ENCODE assay signal across 1 cellular context in the genomic region with DNA sequence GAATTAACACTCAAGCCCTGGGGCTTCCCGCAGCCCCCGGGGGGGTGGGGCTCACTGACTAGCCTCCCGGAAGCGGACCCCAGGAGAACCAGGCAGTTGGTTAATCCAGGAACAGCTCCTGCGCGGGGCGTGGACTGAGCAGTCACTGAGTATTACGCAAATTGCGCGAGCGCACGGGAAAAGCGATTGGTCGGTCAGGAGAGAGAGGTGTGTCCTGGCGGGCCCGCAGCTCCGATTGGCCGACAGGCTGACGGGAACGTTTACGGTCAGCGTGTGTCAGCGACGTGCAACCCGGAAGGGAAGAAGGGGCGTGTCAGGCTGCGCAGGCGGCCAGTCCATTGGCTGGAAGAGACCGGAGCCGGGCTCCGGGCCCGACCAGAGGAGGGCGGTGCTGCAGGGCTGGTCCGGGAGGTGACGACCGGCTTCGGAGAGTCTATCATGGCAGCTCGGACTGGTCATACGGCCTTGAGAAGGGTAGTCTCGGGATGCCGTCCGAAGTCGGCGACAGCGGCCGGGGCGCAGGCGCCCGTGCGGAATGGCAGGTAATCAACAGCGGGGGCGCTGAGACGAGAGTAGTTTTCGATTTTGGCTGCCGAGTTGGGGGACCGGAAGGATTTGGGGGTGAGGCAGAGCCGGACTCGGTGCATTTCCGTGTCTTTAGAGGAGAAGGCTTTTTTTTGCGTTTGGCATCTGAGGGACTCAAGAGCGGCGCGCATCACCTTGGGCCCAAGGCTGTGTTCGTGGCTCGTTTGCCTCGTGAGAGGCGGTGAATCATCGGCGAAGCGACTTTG.
TF ChIP-seq lines count a peak whose summit lies in the region.

A gene (plus strand): TSS at position 430 of the 791 bp plus-strand sequence. CDS start 9 bp downstream, at position 439.

TF ChIP-seq in K562, 482 proteins besides CTCF, POLR2A, EP300 and RAD21 (continued from another document and continues in another):
- TF ChIP-seq, protein P1, sequence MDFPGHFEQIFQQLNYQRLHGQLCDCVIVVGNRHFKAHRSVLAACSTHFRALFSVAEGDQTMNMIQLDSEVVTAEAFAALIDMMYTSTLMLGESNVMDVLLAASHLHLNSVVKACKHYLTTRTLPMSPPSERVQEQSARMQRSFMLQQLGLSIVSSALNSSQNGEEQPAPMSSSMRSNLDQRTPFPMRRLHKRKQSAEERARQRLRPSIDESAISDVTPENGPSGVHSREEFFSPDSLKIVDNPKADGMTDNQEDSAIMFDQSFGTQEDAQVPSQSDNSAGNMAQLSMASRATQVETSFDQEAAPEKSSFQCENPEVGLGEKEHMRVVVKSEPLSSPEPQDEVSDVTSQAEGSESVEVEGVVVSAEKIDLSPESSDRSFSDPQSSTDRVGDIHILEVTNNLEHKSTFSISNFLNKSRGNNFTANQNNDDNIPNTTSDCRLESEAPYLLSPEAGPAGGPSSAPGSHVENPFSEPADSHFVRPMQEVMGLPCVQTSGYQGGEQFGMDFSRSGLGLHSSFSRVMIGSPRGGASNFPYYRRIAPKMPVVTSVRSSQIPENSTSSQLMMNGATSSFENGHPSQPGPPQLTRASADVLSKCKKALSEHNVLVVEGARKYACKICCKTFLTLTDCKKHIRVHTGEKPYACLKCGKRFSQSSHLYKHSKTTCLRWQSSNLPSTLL (IDR thresholded peaks at IDR 0.05) = peak; percentile 79
- TF ChIP-seq EHMT2 (IDR thresholded peaks at IDR 0.05) = no peak
- TF ChIP-seq ZBTB7A (IDR thresholded peaks at IDR 0.05; ENCODE audit: borderline replicate concordance, control insufficient read depth, low read depth, low read length) = peak; percentile 92; the same call in 1 of the 2 replicates
- TF ChIP-seq, protein P2, sequence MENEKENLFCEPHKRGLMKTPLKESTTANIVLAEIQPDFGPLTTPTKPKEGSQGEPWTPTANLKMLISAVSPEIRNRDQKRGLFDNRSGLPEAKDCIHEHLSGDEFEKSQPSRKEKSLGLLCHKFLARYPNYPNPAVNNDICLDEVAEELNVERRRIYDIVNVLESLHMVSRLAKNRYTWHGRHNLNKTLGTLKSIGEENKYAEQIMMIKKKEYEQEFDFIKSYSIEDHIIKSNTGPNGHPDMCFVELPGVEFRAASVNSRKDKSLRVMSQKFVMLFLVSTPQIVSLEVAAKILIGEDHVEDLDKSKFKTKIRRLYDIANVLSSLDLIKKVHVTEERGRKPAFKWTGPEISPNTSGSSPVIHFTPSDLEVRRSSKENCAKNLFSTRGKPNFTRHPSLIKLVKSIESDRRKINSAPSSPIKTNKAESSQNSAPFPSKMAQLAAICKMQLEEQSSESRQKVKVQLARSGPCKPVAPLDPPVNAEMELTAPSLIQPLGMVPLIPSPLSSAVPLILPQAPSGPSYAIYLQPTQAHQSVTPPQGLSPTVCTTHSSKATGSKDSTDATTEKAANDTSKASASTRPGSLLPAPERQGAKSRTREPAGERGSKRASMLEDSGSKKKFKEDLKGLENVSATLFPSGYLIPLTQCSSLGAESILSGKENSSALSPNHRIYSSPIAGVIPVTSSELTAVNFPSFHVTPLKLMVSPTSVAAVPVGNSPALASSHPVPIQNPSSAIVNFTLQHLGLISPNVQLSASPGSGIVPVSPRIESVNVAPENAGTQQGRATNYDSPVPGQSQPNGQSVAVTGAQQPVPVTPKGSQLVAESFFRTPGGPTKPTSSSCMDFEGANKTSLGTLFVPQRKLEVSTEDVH (IDR thresholded peaks at IDR 0.05; ENCODE audit: low read depth, partially characterized antibody) = peak; percentile 57
- TF ChIP-seq NFRKB (IDR thresholded peaks at IDR 0.05; ENCODE audit: low read depth) = peak; percentile 86
- no peak for TF ChIP-seq KDM1A (IDR thresholded peaks at IDR 0.05)
- TF ChIP-seq NCOA2 (IDR thresholded peaks at IDR 0.05; ENCODE audit: partially characterized antibody in 2 of 2) = no peak
- TF ChIP-seq ARID1B (IDR thresholded peaks at IDR 0.05) = peak; percentile 35; the same call in 1 of the 2 replicates
- TF ChIP-seq, protein P3, sequence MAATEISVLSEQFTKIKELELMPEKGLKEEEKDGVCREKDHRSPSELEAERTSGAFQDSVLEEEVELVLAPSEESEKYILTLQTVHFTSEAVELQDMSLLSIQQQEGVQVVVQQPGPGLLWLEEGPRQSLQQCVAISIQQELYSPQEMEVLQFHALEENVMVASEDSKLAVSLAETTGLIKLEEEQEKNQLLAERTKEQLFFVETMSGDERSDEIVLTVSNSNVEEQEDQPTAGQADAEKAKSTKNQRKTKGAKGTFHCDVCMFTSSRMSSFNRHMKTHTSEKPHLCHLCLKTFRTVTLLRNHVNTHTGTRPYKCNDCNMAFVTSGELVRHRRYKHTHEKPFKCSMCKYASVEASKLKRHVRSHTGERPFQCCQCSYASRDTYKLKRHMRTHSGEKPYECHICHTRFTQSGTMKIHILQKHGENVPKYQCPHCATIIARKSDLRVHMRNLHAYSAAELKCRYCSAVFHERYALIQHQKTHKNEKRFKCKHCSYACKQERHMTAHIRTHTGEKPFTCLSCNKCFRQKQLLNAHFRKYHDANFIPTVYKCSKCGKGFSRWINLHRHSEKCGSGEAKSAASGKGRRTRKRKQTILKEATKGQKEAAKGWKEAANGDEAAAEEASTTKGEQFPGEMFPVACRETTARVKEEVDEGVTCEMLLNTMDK (IDR thresholded peaks at IDR 0.05; ENCODE audit: borderline replicate concordance, insufficient read depth, low read depth, low read length, poor library complexity, severe bottlenecking) = peak; percentile 87
- TF ChIP-seq SETDB1 (IDR thresholded peaks at IDR 0.05; ENCODE audit: low read length) = no peak
- TF ChIP-seq, protein P4, sequence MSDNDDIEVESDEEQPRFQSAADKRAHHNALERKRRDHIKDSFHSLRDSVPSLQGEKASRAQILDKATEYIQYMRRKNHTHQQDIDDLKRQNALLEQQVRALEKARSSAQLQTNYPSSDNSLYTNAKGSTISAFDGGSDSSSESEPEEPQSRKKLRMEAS (CRISPR knock-in tag; IDR thresholded peaks at IDR 0.05) = peak; percentile 55; the same call in 1 of the 2 replicates
- TF ChIP-seq TEAD4 (IDR thresholded peaks at IDR 0.05; ENCODE audit: low read length) = 0 out of 2 replicates have a peak, but pooled peaks have one; percentile 8
- no peak for TF ChIP-seq TEAD4 (CRISPR knock-in tag; IDR thresholded peaks at IDR 0.05; ENCODE audit: borderline replicate concordance)
- TF ChIP-seq YBX1 (IDR thresholded peaks at IDR 0.05) = no peak
- peak; percentile 97 for TF ChIP-seq NRF1 (conservative IDR thresholded peaks at IDR 0.05 in 1 of 2, IDR thresholded peaks at IDR 0.05 in 1 of 2)
- peak; percentile 40; the same call in 1 of the 2 replicates for TF ChIP-seq RB1 (IDR thresholded peaks at IDR 0.05; ENCODE audit: low read depth)
- TF ChIP-seq, protein P5, sequence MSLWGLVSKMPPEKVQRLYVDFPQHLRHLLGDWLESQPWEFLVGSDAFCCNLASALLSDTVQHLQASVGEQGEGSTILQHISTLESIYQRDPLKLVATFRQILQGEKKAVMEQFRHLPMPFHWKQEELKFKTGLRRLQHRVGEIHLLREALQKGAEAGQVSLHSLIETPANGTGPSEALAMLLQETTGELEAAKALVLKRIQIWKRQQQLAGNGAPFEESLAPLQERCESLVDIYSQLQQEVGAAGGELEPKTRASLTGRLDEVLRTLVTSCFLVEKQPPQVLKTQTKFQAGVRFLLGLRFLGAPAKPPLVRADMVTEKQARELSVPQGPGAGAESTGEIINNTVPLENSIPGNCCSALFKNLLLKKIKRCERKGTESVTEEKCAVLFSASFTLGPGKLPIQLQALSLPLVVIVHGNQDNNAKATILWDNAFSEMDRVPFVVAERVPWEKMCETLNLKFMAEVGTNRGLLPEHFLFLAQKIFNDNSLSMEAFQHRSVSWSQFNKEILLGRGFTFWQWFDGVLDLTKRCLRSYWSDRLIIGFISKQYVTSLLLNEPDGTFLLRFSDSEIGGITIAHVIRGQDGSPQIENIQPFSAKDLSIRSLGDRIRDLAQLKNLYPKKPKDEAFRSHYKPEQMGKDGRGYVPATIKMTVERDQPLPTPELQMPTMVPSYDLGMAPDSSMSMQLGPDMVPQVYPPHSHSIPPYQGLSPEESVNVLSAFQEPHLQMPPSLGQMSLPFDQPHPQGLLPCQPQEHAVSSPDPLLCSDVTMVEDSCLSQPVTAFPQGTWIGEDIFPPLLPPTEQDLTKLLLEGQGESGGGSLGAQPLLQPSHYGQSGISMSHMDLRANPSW (CRISPR knock-in tag; IDR thresholded peaks at IDR 0.05) = 0 out of 2 replicates have a peak, but pooled peaks have one; percentile 61
- TF ChIP-seq ZNF263 (CRISPR knock-in tag; IDR thresholded peaks at IDR 0.05; ENCODE audit: borderline replicate concordance) = no peak; the same call in 1 of the 2 replicates
- no peak for TF ChIP-seq ZNF175 (CRISPR knock-in tag; IDR thresholded peaks at IDR 0.05; ENCODE audit: low read depth)
- TF ChIP-seq, protein P6, sequence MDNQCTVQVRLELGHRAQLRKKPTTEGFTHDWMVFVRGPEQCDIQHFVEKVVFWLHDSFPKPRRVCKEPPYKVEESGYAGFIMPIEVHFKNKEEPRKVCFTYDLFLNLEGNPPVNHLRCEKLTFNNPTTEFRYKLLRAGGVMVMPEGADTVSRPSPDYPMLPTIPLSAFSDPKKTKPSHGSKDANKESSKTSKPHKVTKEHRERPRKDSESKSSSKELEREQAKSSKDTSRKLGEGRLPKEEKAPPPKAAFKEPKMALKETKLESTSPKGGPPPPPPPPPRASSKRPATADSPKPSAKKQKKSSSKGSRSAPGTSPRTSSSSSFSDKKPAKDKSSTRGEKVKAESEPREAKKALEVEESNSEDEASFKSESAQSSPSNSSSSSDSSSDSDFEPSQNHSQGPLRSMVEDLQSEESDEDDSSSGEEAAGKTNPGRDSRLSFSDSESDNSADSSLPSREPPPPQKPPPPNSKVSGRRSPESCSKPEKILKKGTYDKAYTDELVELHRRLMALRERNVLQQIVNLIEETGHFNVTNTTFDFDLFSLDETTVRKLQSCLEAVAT (IDR thresholded peaks at IDR 0.05) = peak; percentile 52 to 70; a peak in 2 of 4 replicates
- no peak for TF ChIP-seq JUNB (CRISPR knock-in tag; conservative IDR thresholded peaks at IDR 0.05)
- peak; percentile 46 for TF ChIP-seq HCFC1 (IDR thresholded peaks at IDR 0.05; ENCODE audit: low read depth, low read length)
- no peak for TF ChIP-seq PURB (CRISPR knock-in tag; IDR thresholded peaks at IDR 0.05; ENCODE audit: low read depth)
- TF ChIP-seq MYBL2 (IDR thresholded peaks at IDR 0.05; ENCODE audit: low read depth) = no peak
- TF ChIP-seq MYBL2 (CRISPR knock-in tag; IDR thresholded peaks at IDR 0.05; ENCODE audit: borderline replicate concordance) = no peak
- TF ChIP-seq, protein P7, sequence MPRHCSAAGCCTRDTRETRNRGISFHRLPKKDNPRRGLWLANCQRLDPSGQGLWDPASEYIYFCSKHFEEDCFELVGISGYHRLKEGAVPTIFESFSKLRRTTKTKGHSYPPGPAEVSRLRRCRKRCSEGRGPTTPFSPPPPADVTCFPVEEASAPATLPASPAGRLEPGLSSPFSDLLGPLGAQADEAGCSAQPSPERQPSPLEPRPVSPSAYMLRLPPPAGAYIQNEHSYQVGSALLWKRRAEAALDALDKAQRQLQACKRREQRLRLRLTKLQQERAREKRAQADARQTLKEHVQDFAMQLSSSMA (CRISPR knock-in tag; IDR thresholded peaks at IDR 0.05) = no peak
- no peak for TF ChIP-seq ZNF324 (CRISPR knock-in tag; IDR thresholded peaks at IDR 0.05)
- peak in 1 of 2 experiments; percentile 61; a peak in 1 of 4 replicates for TF ChIP-seq SIN3A (IDR thresholded peaks at IDR 0.05; ENCODE audit: borderline replicate concordance in 2 of 2, control insufficient read depth in 1 of 2, low read depth in 2 of 2, low read length in 2 of 2)
- TF ChIP-seq CSDE1 (IDR thresholded peaks at IDR 0.05) = 0 out of 4 replicates have a peak, but pooled peaks of 1 of the 2 experiments have one; percentile 40
- TF ChIP-seq ZBTB17 (CRISPR knock-in tag; IDR thresholded peaks at IDR 0.05) = no peak
- peak; percentile 92 for TF ChIP-seq CREM (IDR thresholded peaks at IDR 0.05; ENCODE audit: low read depth)
- 0 out of 2 replicates have a peak, but pooled peaks have one; percentile 47 for TF ChIP-seq ZNF41 (CRISPR knock-in tag; conservative IDR thresholded peaks at IDR 0.05)
- TF ChIP-seq KLF13 (tag; IDR thresholded peaks at IDR 0.05; ENCODE audit: borderline replicate concordance, low read depth) = no peak
- TF ChIP-seq ZNF12 (CRISPR knock-in tag; IDR thresholded peaks at IDR 0.05) = no peak
- TF ChIP-seq ZNF174 (CRISPR knock-in tag; IDR thresholded peaks at IDR 0.05) = no peak
- TF ChIP-seq NR4A1 (CRISPR knock-in tag; IDR thresholded peaks at IDR 0.05) = no peak
- no peak for TF ChIP-seq NR4A1 (tag; IDR thresholded peaks at IDR 0.05)
- TF ChIP-seq, protein P8, sequence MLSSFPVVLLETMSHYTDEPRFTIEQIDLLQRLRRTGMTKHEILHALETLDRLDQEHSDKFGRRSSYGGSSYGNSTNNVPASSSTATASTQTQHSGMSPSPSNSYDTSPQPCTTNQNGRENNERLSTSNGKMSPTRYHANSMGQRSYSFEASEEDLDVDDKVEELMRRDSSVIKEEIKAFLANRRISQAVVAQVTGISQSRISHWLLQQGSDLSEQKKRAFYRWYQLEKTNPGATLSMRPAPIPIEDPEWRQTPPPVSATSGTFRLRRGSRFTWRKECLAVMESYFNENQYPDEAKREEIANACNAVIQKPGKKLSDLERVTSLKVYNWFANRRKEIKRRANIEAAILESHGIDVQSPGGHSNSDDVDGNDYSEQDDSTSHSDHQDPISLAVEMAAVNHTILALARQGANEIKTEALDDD (IDR thresholded peaks at IDR 0.05) = peak; percentile 80
- TF ChIP-seq, protein P9, sequence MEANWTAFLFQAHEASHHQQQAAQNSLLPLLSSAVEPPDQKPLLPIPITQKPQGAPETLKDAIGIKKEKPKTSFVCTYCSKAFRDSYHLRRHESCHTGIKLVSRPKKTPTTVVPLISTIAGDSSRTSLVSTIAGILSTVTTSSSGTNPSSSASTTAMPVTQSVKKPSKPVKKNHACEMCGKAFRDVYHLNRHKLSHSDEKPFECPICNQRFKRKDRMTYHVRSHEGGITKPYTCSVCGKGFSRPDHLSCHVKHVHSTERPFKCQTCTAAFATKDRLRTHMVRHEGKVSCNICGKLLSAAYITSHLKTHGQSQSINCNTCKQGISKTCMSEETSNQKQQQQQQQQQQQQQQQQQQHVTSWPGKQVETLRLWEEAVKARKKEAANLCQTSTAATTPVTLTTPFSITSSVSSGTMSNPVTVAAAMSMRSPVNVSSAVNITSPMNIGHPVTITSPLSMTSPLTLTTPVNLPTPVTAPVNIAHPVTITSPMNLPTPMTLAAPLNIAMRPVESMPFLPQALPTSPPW (CRISPR knock-in tag; IDR thresholded peaks at IDR 0.05) = peak; percentile 74
- peak; percentile 65; the same call in 1 of the 2 replicates for TF ChIP-seq ELF2 (CRISPR knock-in tag; IDR thresholded peaks at IDR 0.05)
- TF ChIP-seq KDM5B (IDR thresholded peaks at IDR 0.05; ENCODE audit: insufficient replicate concordance, low read depth, low read length) = peak; percentile 86
- TF ChIP-seq CREB1 (IDR thresholded peaks at IDR 0.05) = peak; percentile 89
- peak; percentile 79; the same call in 1 of the 2 replicates for TF ChIP-seq CREB1 (CRISPR knock-in tag; IDR thresholded peaks at IDR 0.05)
- no peak for TF ChIP-seq DIDO1 (tag; IDR thresholded peaks at IDR 0.05; ENCODE audit: low read depth)
- TF ChIP-seq JUN (IDR thresholded peaks at IDR 0.05; ENCODE audit: borderline replicate concordance, low read depth, low read length) = peak; percentile 28; the same call in 1 of the 2 replicates
- no peak for TF ChIP-seq JUN (CRISPR knock-in tag; IDR thresholded peaks at IDR 0.05; ENCODE audit: borderline replicate concordance)
- TF ChIP-seq, protein P10, sequence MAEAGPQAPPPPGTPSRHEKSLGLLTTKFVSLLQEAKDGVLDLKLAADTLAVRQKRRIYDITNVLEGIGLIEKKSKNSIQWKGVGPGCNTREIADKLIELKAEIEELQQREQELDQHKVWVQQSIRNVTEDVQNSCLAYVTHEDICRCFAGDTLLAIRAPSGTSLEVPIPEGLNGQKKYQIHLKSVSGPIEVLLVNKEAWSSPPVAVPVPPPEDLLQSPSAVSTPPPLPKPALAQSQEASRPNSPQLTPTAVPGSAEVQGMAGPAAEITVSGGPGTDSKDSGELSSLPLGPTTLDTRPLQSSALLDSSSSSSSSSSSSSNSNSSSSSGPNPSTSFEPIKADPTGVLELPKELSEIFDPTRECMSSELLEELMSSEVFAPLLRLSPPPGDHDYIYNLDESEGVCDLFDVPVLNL (CRISPR knock-in tag; IDR thresholded peaks at IDR 0.05; ENCODE audit: low read depth) = no peak
